1 cellular context compared by ENCODE assay signal in genomic region chr5:173055983-173056782, GRCh38.
TF ChIP-seq lines count a peak whose summit lies in the region.

Gene CREBRF (plus strand): TSS chr5:173056352. CDS start chr5:173080776, 24,424 bp downstream.

TF ChIP-seq in K562, 482 proteins besides CTCF, POLR2A, EP300 and RAD21 (continued from another document and continues in another):
- TF ChIP-seq ATF6 (CRISPR knock-in tag; IDR thresholded peaks at IDR 0.05), result no peak
- 0 out of 2 replicates have a peak, but pooled peaks have one; percentile 2 for TF ChIP-seq ZNF24 (IDR thresholded peaks at IDR 0.05)
- TF ChIP-seq CREBBP (IDR thresholded peaks at IDR 0.05; ENCODE audit: low read depth, low read length), result no peak
- TF ChIP-seq NFATC3 (IDR thresholded peaks at IDR 0.05), result no peak
- TF ChIP-seq RB1 (IDR thresholded peaks at IDR 0.05; ENCODE audit: low read depth), result peak; percentile 37
- no peak for TF ChIP-seq ELK3 (CRISPR knock-in tag; IDR thresholded peaks at IDR 0.05)
- TF ChIP-seq ZNF561 (CRISPR knock-in tag; conservative IDR thresholded peaks at IDR 0.05), result no peak
- TF ChIP-seq ZNF224 (CRISPR knock-in tag; IDR thresholded peaks at IDR 0.05), result no peak
- no peak for TF ChIP-seq ZNF444 (CRISPR knock-in tag; IDR thresholded peaks at IDR 0.05)
- 0 out of 2 replicates have a peak, but pooled peaks have one; percentile 47 for TF ChIP-seq RBM34 (IDR thresholded peaks at IDR 0.05; ENCODE audit: borderline replicate concordance, insufficient read depth, low read length)
- TF ChIP-seq ZKSCAN8 (CRISPR knock-in tag; IDR thresholded peaks at IDR 0.05), result no peak
- TF ChIP-seq GTF2A2 (tag; IDR thresholded peaks at IDR 0.05), result no peak
- no peak for TF ChIP-seq ZNF589 (CRISPR knock-in tag; IDR thresholded peaks at IDR 0.05; ENCODE audit: low read depth)
- no peak for TF ChIP-seq ZEB2 (IDR thresholded peaks at IDR 0.05)
- no peak for TF ChIP-seq ZNF431 (CRISPR knock-in tag; IDR thresholded peaks at IDR 0.05)
- no peak for TF ChIP-seq ZNF277 (CRISPR knock-in tag; IDR thresholded peaks at IDR 0.05; ENCODE audit: borderline replicate concordance)
- TF ChIP-seq NUFIP1 (IDR thresholded peaks at IDR 0.05; ENCODE audit: partially characterized antibody), result no peak
- TF ChIP-seq ZNF121 (CRISPR knock-in tag; conservative IDR thresholded peaks at IDR 0.05), result no peak
- no peak for TF ChIP-seq EWSR1 (IDR thresholded peaks at IDR 0.05; ENCODE audit: borderline replicate concordance, low read depth, partially characterized antibody)
- no peak for TF ChIP-seq ZNF586 (CRISPR knock-in tag; conservative IDR thresholded peaks at IDR 0.05)
- no peak for TF ChIP-seq ZNF146 (CRISPR knock-in tag; IDR thresholded peaks at IDR 0.05; ENCODE audit: unreplicated experiment)
- no peak for TF ChIP-seq ZNF408 (CRISPR knock-in tag; IDR thresholded peaks at IDR 0.05; ENCODE audit: low read depth)
- TF ChIP-seq NFIC (IDR thresholded peaks at IDR 0.05), result no peak
- TF ChIP-seq TAL1 (IDR thresholded peaks at IDR 0.05), result no peak
- no peak for TF ChIP-seq ZSCAN29 (IDR thresholded peaks at IDR 0.05)
- no peak for TF ChIP-seq SMARCA5 (IDR thresholded peaks at IDR 0.05)
- no peak for TF ChIP-seq ARID3B (CRISPR knock-in tag; IDR thresholded peaks at IDR 0.05; ENCODE audit: borderline replicate concordance)
- TF ChIP-seq TRIM25 (IDR thresholded peaks at IDR 0.05; ENCODE audit: borderline replicate concordance), result no peak
- no peak for TF ChIP-seq SMARCB1 (IDR thresholded peaks at IDR 0.05; ENCODE audit: insufficient read length, low read depth)
- no peak for TF ChIP-seq ZNF398 (CRISPR knock-in tag; IDR thresholded peaks at IDR 0.05)
- TF ChIP-seq BRF1 (IDR thresholded peaks at IDR 0.05; ENCODE audit: borderline replicate concordance, extremely low read depth, insufficient read length), result no peak
- TF ChIP-seq TEAD1 (CRISPR knock-in tag; IDR thresholded peaks at IDR 0.05), result peak in 1 of 2 experiments; percentile 67; a peak in 2 of 4 replicates
- TF ChIP-seq ZFX (CRISPR knock-in tag; IDR thresholded peaks at IDR 0.05), result peak; percentile 66
- peak; percentile 67; the same call in 1 of the 2 replicates for TF ChIP-seq MECOM (CRISPR knock-in tag; IDR thresholded peaks at IDR 0.05)
- TF ChIP-seq ZNF699 (CRISPR knock-in tag; IDR thresholded peaks at IDR 0.05; ENCODE audit: insufficient replicate concordance), result no peak
- no peak for TF ChIP-seq STAG1 (CRISPR knock-in tag; IDR thresholded peaks at IDR 0.05; ENCODE audit: borderline replicate concordance)
- TF ChIP-seq ZNF318 (IDR thresholded peaks at IDR 0.05; ENCODE audit: borderline replicate concordance in 1 of 2, low read depth in 1 of 2), result peak in 1 of 2 experiments; percentile 51; a peak in 2 of 4 replicates
- no peak for TF ChIP-seq YBX1 (IDR thresholded peaks at IDR 0.05)
- TF ChIP-seq FOXJ2 (tag; IDR thresholded peaks at IDR 0.05), result peak; percentile 71
- TF ChIP-seq E2F3 (CRISPR knock-in tag; IDR thresholded peaks at IDR 0.05), result no peak
- TF ChIP-seq ARID4B (CRISPR knock-in tag; IDR thresholded peaks at IDR 0.05), result peak; percentile 82
- 0 out of 2 replicates have a peak, but pooled peaks have one; percentile 56 for TF ChIP-seq LCOR (CRISPR knock-in tag; IDR thresholded peaks at IDR 0.05)
